ENCODE assay signal across 27 cellular contexts in the genomic region with DNA sequence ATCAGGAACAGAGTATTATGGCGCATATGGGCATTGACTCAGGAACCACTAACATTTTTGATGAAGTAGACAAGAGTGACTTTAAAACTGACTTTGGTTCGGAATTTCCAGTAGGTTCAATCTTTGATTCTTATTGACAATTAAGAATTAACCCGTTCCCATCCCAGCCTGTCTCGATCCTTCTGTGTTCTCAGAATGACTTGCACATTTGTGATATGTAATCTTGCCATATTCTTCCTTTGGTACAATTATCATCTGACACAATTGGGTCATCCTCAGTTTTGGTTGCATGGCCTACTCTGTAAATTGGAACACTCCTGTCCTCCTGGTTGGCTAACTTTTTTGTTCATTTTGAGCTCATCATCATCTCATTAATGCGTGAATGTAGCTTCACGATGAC. TPM values are rescaled to one million over a fixed set of nuclear protein-coding genes. Genes with fewer than 3 reads are reported as not detected.
DNase-seq lines count a peak whose midpoint lies in the region; ATAC-seq, FAIRE-seq and TF ChIP-seq lines count a peak whose summit lies in the region.
"Had no signal": no experiment of that assay in that cellular context is flagged by ENCODE, and none has a peak within 500 bp of the region (broad histone marks: within the 10 kb centered on the region; RNA-seq: fewer than 3 reads in every experiment).

No MANE protein-coding gene starts in this region.

- no peak overlapping the region for H3K4me2 ChIP-seq in GM12878 (ENCODE audit: control insufficient read depth, insufficient read depth)
- H3K4me2 ChIP-seq: PC-9 had no signal

- H3K4me1 ChIP-seq in GM12878 (ENCODE audit: control insufficient read depth, insufficient read depth, low read length), result no peaks in the 10 kb centered on the region
- H3K4me1 ChIP-seq in vagina, result no peaks in the 10 kb centered on the region
- H3K4me1 ChIP-seq: SJCRH30 had no signal

- peaks cover 66% of the 10 kb centered on the region for H3K4me1 Mint-ChIP-seq in activated CD8-positive, alpha-beta memory T cell treated with anti-CD3 and anti-CD28 coated beads, Interleukin-2, amount 10 ng/mL, durations not matched to agents 7 days and 5 days
- peaks cover 69% of the 10 kb centered on the region for H3K4me1 Mint-ChIP-seq in stimulated activated naive CD8-positive, alpha-beta T cell treated with anti-CD3 and anti-CD28 coated beads, Interleukin-15, Interleukin-2, amounts not matched to agents 100 ng/mL and 50 ng/mL, for 24 hours (ENCODE audit: low read depth)
- peaks cover 55% of the 10 kb centered on the region for H3K4me1 Mint-ChIP-seq in stimulated activated naive CD8-positive, alpha-beta T cell treated with anti-CD3 and anti-CD28 coated beads, Interleukin-15, amount 100 ng/mL, for 72 hours
- H3K4me1 Mint-ChIP-seq: IgD-negative memory B cell had no signal

- TF ChIP-seq EP300 in GM12878 (IDR thresholded peaks at IDR 0.05; ENCODE audit: borderline replicate concordance in 1 of 2, control insufficient read depth in 1 of 2, low read depth in 2 of 2, low read length in 2 of 2), result no peak

- FAIRE-seq in GM12878 (lab: Jason Lieb, UNC), result peak; percentile 13
- FAIRE-seq: G401.6 had no signal

- no peak overlapping the region for H2AFZ ChIP-seq in GM12878 (ENCODE audit: control insufficient read depth, low read depth, low read length)
- H2AFZ ChIP-seq: PC-9 had no signal

- H3K9me3 Mint-ChIP-seq in activated CD8-positive, alpha-beta memory T cell treated with anti-CD3 and anti-CD28 coated beads, Interleukin-2, amount 10 ng/mL, durations not matched to agents 7 days and 5 days (ENCODE audit: low read depth), result peaks cover 7% of the 10 kb centered on the region
- peaks cover 21% of the 10 kb centered on the region for H3K9me3 Mint-ChIP-seq in stimulated activated naive CD8-positive, alpha-beta T cell treated with anti-CD3 and anti-CD28 coated beads, Interleukin-15, Interleukin-2, amounts not matched to agents 100 ng/mL and 50 ng/mL, for 24 hours
- peaks cover 5 to 8% of the 10 kb centered on the region in 2 donors for H3K9me3 Mint-ChIP-seq in stimulated activated naive CD8-positive, alpha-beta T cell treated with anti-CD3 and anti-CD28 coated beads, Interleukin-15, amount 100 ng/mL, for 72 hours
- H3K9me3 Mint-ChIP-seq: HFFc6 had no signal

- H3K4me3 Mint-ChIP-seq in activated CD8-positive, alpha-beta memory T cell treated with anti-CD3 and anti-CD28 coated beads, Interleukin-2, amount 10 ng/mL, durations not matched to agents 7 days and 5 days, result peak overlapping the region; percentile 16
- no peak overlapping the region for H3K4me3 Mint-ChIP-seq in stimulated activated naive CD8-positive, alpha-beta T cell treated with anti-CD3 and anti-CD28 coated beads, Interleukin-15, Interleukin-2, amounts not matched to agents 100 ng/mL and 50 ng/mL, for 24 hours
- H3K4me3 Mint-ChIP-seq in stimulated activated naive CD8-positive, alpha-beta T cell treated with anti-CD3 and anti-CD28 coated beads, Interleukin-15, amount 100 ng/mL, for 72 hours, result peak overlapping the region in 1 of 2 donors; percentile 12
- H3K4me3 Mint-ChIP-seq: CD4-positive, alpha-beta memory T cell; HFFc6; IgD-negative memory B cell had no signal

- BruUV-seq in GM12878 (replicated peaks; lab: Mats Ljungman, UMichigan), result no TSS peak

- H3K36me3 ChIP-seq in GM12878 (ENCODE audit: control insufficient read depth in 2 of 2, insufficient read depth in 2 of 2, low read length in 1 of 2) (no peaks in the 10 kb centered on the region), vagina (no peaks in the 10 kb centered on the region)
- H3K36me3 ChIP-seq: SJCRH30 had no signal

- H3K27ac Mint-ChIP-seq in activated CD8-positive, alpha-beta memory T cell treated with anti-CD3 and anti-CD28 coated beads, Interleukin-2, amount 10 ng/mL, durations not matched to agents 7 days and 5 days, result peak overlapping the region; percentile 76
- H3K27ac Mint-ChIP-seq in stimulated activated naive CD8-positive, alpha-beta T cell treated with anti-CD3 and anti-CD28 coated beads, Interleukin-15, Interleukin-2, amounts not matched to agents 100 ng/mL and 50 ng/mL, for 24 hours, result peak overlapping the region; percentile 60
- peak overlapping the region in 1 of 2 donors; percentile 60 for H3K27ac Mint-ChIP-seq in stimulated activated naive CD8-positive, alpha-beta T cell treated with anti-CD3 and anti-CD28 coated beads, Interleukin-15, amount 100 ng/mL, for 72 hours
- H3K27ac Mint-ChIP-seq: CD4-positive, alpha-beta memory T cell; HFFc6; IgD-negative memory B cell had no signal

- in situ Hi-C loops in GM12878 (cut with MboI), result no loop called here

- SMC1A ChIA-PET in GM12878 (lab: Charles Lee; ENCODE audit: uncharacterized antibody, unreplicated experiment), result interaction anchor here (0.6 to 1.0 kb wide), 2 partner anchors 11 to 18 kb away, joined by 3 read pairs; no protein-coding TSS in a partner anchor

- H3K9me3 ChIP-seq in GM12878 (replicated peaks; ENCODE audit: control insufficient read depth, insufficient read depth, low read length), result no peaks in the 10 kb centered on the region
- no peaks in the 10 kb centered on the region for H3K9me3 ChIP-seq in vagina
- H3K9me3 ChIP-seq: Caco-2, HAP-1, SJCRH30 had no signal

- H3K27me3 Mint-ChIP-seq in activated CD8-positive, alpha-beta memory T cell treated with anti-CD3 and anti-CD28 coated beads, Interleukin-2, amount 10 ng/mL, durations not matched to agents 7 days and 5 days, result no peaks in the 10 kb centered on the region
- H3K27me3 Mint-ChIP-seq in stimulated activated naive CD8-positive, alpha-beta T cell treated with anti-CD3 and anti-CD28 coated beads, Interleukin-15, Interleukin-2, amounts not matched to agents 100 ng/mL and 50 ng/mL, for 24 hours, result no peaks in the 10 kb centered on the region
- no peaks in the 10 kb centered on the region for H3K27me3 Mint-ChIP-seq in stimulated activated naive CD8-positive, alpha-beta T cell treated with anti-CD3 and anti-CD28 coated beads, Interleukin-15, amount 100 ng/mL, for 72 hours
- H3K27me3 Mint-ChIP-seq: CD4-positive, alpha-beta memory T cell had no signal

- no peak overlapping the region for H3K4me3 ChIP-seq in GM12878
- no peak overlapping the region for H3K4me3 ChIP-seq in vagina
- H3K4me3 ChIP-seq: HAP-1, PC-9, SJCRH30 had no signal

- 72% methylated on average over 6 of the region's 6 CpGs for WGBS in GM12878 (ENCODE audit: insufficient coverage, insufficient replicate concordance, low lambda C conversion rate, missing lambda C conversion rate)

- DNase-seq in activated CD8-positive, alpha-beta memory T cell treated with anti-CD3 and anti-CD28 coated beads, Interleukin-2, amount 10 ng/mL, durations not matched to agents 7 days and 5 days, result no peak
- no peak for DNase-seq in activated CD8-positive, alpha-beta memory T cell treated with anti-CD3 and anti-CD28 coated beads, Interleukin-2, amount 50 U/mL, for 48 hours
- DNase-seq in stimulated activated naive CD8-positive, alpha-beta T cell treated with anti-CD3 and anti-CD28 coated beads, Interleukin-15, amount 100 ng/mL, for 72 hours, result no peak
- no peak for DNase-seq in GM12878 (ENCODE audit: low read depth, low spot score)
- no peak for DNase-seq in vagina (ENCODE audit: extremely low spot score in 2 of 2)
- no peak for DNase-seq in NCI-H2029 treated with DMSO at 0.1 percent for 48 hours (lab: John Stamatoyannopoulos, UW)
- DNase-seq: C1 segment of cervical spinal cord; Caco-2; CD4-positive, alpha-beta memory T cell; GOT3; HFFc6; NCI-H1048; NCI-H1417; NCI-H1694; NCI-H2081; NCI-H2227 treated with DMSO at 0.1 percent for 48 hours; NCI-H526 treated with DMSO at 0.1 percent for 48 hours; PC-9; SJCRH30 had no signal

- peak; percentile 20 for ATAC-seq in activated CD8-positive, alpha-beta memory T cell treated with anti-CD3 and anti-CD28 coated beads, Interleukin-2, amount 10 ng/mL, durations not matched to agents 7 days and 5 days
- no peak for ATAC-seq in stimulated activated naive CD8-positive, alpha-beta T cell treated with anti-CD3 and anti-CD28 coated beads, Interleukin-15, amount 100 ng/mL, for 72 hours
- no peak for ATAC-seq in GM12878
- ATAC-seq: Right ventricle myocardium inferior had no signal

- no peaks in the 10 kb centered on the region; a peak in 1 of 4 replicates for H3K27me3 ChIP-seq in GM12878 (replicated peaks in 1 of 2; ENCODE audit: control insufficient read depth in 2 of 2, insufficient read depth in 2 of 2, low read length in 1 of 2)
- H3K27me3 ChIP-seq in vagina, result no peaks in the 10 kb centered on the region
- H3K27me3 ChIP-seq: SJCRH30 had no signal

- RAD21 ChIA-PET in GM12878 (lab: Charles Lee; ENCODE audit: unreplicated experiment), result interaction anchor here (1.0 kb wide), 1 partner anchor 25 kb away, joined by 3 read pairs; no protein-coding TSS in a partner anchor

- TF ChIP-seq RAD21 in GM12878 (IDR thresholded peaks at IDR 0.05; ENCODE audit: insufficient read depth, low read depth, low read length), result no peak

- H3K27ac ChIP-seq in GM12878 (ENCODE audit: control insufficient read depth, insufficient read depth) (no peak overlapping the region), vagina (no peak overlapping the region)
- H3K27ac ChIP-seq: PC-9, SJCRH30 had no signal

- no peaks in the 10 kb centered on the region for H3K79me2 ChIP-seq in GM12878 (ENCODE audit: control insufficient read depth, insufficient read depth, low read length)

- CTCF ChIA-PET in activated CD8-positive, alpha-beta memory T cell treated with anti-CD3 and anti-CD28 coated beads, Interleukin-2, amount 10 ng/mL, durations not matched to agents 7 days and 5 days (lab: Charles Lee), result interaction anchor here (0.7 to 2.1 kb wide), 5 partner anchors 8 to 92 kb away, joined by 3 to 9 read pairs (median 4); a partner anchor contains a TSS
- CTCF ChIA-PET in GM12878 (lab: Yijun Ruan, JAX), result interaction anchor here (0.6 to 1.6 kb wide), 5 partner anchors 9 to 1422 kb away, joined by 3 to 4 read pairs (median 3); no protein-coding TSS in a partner anchor

- POLR2A ChIA-PET in GM12878 (lab: Charles Lee), result no interaction called here

- no peaks in the 10 kb centered on the region for H4K20me1 ChIP-seq in GM12878 (ENCODE audit: control insufficient read depth, insufficient read depth)

- TF ChIP-seq POLR2A in GM12878 (IDR thresholded peaks at IDR 0.05; ENCODE audit: low read depth, low read length) (no peak), vagina (IDR thresholded peaks at IDR 0.05) (no peak)

- TF ChIP-seq CTCF in GM12878 (IDR thresholded peaks at IDR 0.05 in 2 of 3, conservative IDR thresholded peaks at IDR 0.05 in 1 of 3; ENCODE audit: control insufficient read depth in 2 of 3, extremely low read depth in 1 of 3, insufficient read depth in 1 of 3, low read depth in 3 of 3, low read length in 3 of 3), result no peak
- TF ChIP-seq CTCF in vagina (IDR thresholded peaks at IDR 0.05), result no peak

- intact Hi-C loops in GM12878 (cut with micrococcal nuclease; ENCODE audit: unreplicated experiment), result no loop called here
- intact Hi-C loops in vagina (cut with DNase I), result no loop called here

- peaks cover 52% of the 10 kb centered on the region for H3K36me3 Mint-ChIP-seq in activated CD8-positive, alpha-beta memory T cell treated with anti-CD3 and anti-CD28 coated beads, Interleukin-2, amount 10 ng/mL, durations not matched to agents 7 days and 5 days
- H3K36me3 Mint-ChIP-seq in stimulated activated naive CD8-positive, alpha-beta T cell treated with anti-CD3 and anti-CD28 coated beads, Interleukin-15, Interleukin-2, amounts not matched to agents 100 ng/mL and 50 ng/mL, for 24 hours (ENCODE audit: low read depth), result peaks cover 30% of the 10 kb centered on the region

- H3K9ac ChIP-seq in GM12878 (ENCODE audit: control insufficient read depth, insufficient read depth, low read length), result no peak overlapping the region

RNA-seq across cellular contexts. Expression of a gene that starts 10.5 kb away (rescaled TPM):
- 100 to 1,000 TPM; 153 to 218 TPM for total RNA-seq in activated CD8-positive, alpha-beta memory T cell treated with anti-CD3 and anti-CD28 coated beads, Interleukin-2, amount 10 ng/mL, durations not matched to agents 7 days and 5 days
- not detected in 2 replicates for total RNA-seq in GM12878 (2013; cell fraction: nucleolus; rRNA removed)
- total RNA-seq in GM12878 (2014; rRNA removed), result not detected in 2 replicates
- total RNA-seq in GM12878 (2014; rRNA removed; fragmentation: Illumina TruSeq; extraction: Trizol), result not detected in 2 replicates
- not detected in 2 replicates for total RNA-seq in GM12878 (2021)
- polyA plus RNA-seq in GM12878 (2011; ENCODE audit: low read depth), result not detected
- polyA plus RNA-seq in GM12878 (2011; rRNA removed), result 0.07 and 0.26 TPM in 2 replicates
- polyA plus RNA-seq in GM12878 (2011; cell fraction: cytosol; rRNA removed), result 0.03 and 11.4 TPM in 2 replicates
- polyA plus RNA-seq in GM12878 (2011; cell fraction: nucleus; rRNA removed), result 0.12 and 0.15 TPM in 2 replicates
- polyA plus RNA-seq in GM12878 (2012), result 0.17 TPM in 1 of 2 replicates, not detected in the other
- polyA plus RNA-seq in GM12878 (2014; fragmentation: Illumina TruSeq; extraction: Trizol), result not detected in 2 replicates
- under 1 TPM in 1 of 2 experiments, not detected in 1; 0.05 TPM for polyA plus RNA-seq in GM12878 (2014; fragmentation: Nextera tagmentation; extraction: Ambion mirVana)
- polyA plus RNA-seq in GM12878 (2014; rRNA removed), result not detected in 2 replicates
- polyA plus RNA-seq in GM12878 (2016; fragmentation: Nextera tagmentation; extraction: Ambion mirVana), result not detected
- polyA minus RNA-seq in GM12878 (2011; rRNA and poly(A)+ RNA removed), result 0.29 TPM in 1 of 2 replicates, not detected in the other
- not detected in 2 replicates for polyA minus RNA-seq in GM12878 (2011; cell fraction: cytosol; rRNA and poly(A)+ RNA removed)
- not detected in 2 replicates for polyA minus RNA-seq in GM12878 (2011; cell fraction: nucleus; rRNA and poly(A)+ RNA removed)
- 5.4 TPM for total RNA-seq in vagina
- total RNA-seq: A673, Caco-2, HFFc6, NCI-H460, PC-9, RPMI7951, SJCRH30 had no signal

Comparison
In these comparisons a context has a peak if more than half of its experiments do, and no peak if none do; other contexts are left out.
1. RNA of a gene that starts 10.5 kb away (total RNA-seq): 153 to 218 TPM in activated CD8-positive, alpha-beta memory T cell treated with anti-CD3 and anti-CD28 coated beads, Interleukin-2, amount 10 ng/mL, durations not matched to agents 7 days and 5 days; 5.4 TPM in vagina (single experiment) and not detected in GM12878; every median in the first group is over 10 times any median in the second.